In the genomic region with DNA sequence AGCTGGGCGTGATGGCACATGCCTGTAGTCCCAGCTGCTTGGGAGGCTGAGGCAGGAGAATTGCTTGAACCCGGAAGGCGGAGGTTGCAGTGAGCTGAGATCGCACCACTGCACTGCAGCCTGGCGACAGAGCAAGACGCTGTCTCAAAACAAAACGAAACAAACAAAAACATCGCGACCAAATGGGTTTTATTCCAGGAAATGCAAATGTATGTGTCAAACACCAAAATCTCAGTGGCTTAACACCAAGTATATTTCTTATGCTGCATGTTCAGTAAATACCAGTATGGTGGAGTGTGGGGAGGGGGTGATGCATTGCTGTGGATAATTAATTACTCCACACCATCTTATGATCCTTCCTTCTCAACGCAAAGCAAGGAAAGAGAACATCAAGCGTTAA, we compare ENCODE assay signal across 25 cellular contexts. TPM values are rescaled to one million over a fixed set of nuclear protein-coding genes. Genes with fewer than 3 reads are reported as not detected.
DNase-seq lines count a peak whose midpoint lies in the region; ATAC-seq, FAIRE-seq and TF ChIP-seq lines count a peak whose summit lies in the region.
"Had no signal": no experiment of that assay in that cellular context is flagged by ENCODE, and none has a peak within 500 bp of the region (broad histone marks: within the 10 kb centered on the region; RNA-seq: fewer than 3 reads in every experiment).

No MANE protein-coding gene starts in this region.

- H3K9me3 Mint-ChIP-seq in activated T-helper 17 cell treated with anti-CD3 and anti-CD28 coated beads, Interleukin-2, amount 50 U/mL, for 72 hours = no peaks in the 10 kb centered on the region
- no peaks in the 10 kb centered on the region for H3K9me3 Mint-ChIP-seq in natural killer cell treated with Interleukin-12 subunit alpha and Interleukin-12 subunit beta and Interleukin-15 and Interleukin-18, amount 100 ng/mL, for 72 hours
- H3K9me3 Mint-ChIP-seq: HFFc6 had no signal

- no peak for TF ChIP-seq CTCF in GM06990 (IDR thresholded peaks at IDR 0.05; ENCODE audit: insufficient read depth, low read length, poor library complexity, severe bottlenecking)
- no peak for TF ChIP-seq CTCF in BE2C (IDR thresholded peaks at IDR 0.05; ENCODE audit: low read depth, low read length)

- H3K4me3 Mint-ChIP-seq in activated T-helper 17 cell treated with anti-CD3 and anti-CD28 coated beads, Interleukin-2, amount 50 U/mL, for 72 hours = no peak overlapping the region
- peak overlapping the region; percentile 74 for H3K4me3 Mint-ChIP-seq in natural killer cell treated with Interleukin-12 subunit alpha and Interleukin-12 subunit beta and Interleukin-15 and Interleukin-18, amount 100 ng/mL, for 72 hours
- H3K4me3 Mint-ChIP-seq: H9, HFFc6 had no signal

- no peaks in the 10 kb centered on the region; the same call in 1 of the 2 replicates for H3K9me3 ChIP-seq in BE2C
- H3K9me3 ChIP-seq: MG63 had no signal

- ATAC-seq in activated T-helper 17 cell treated with anti-CD3 and anti-CD28 coated beads, Interleukin-2, amount 50 U/mL, for 72 hours (replicated peaks) = peak; percentile 19
- ATAC-seq in natural killer cell treated with Interleukin-12 subunit alpha and Interleukin-12 subunit beta and Interleukin-15 and Interleukin-18, amount 100 ng/mL, for 72 hours = peak; percentile 71 to 91
- ATAC-seq: K562 had no signal

- peaks cover 48% of the 10 kb centered on the region for H3K36me3 Mint-ChIP-seq in activated T-helper 17 cell treated with anti-CD3 and anti-CD28 coated beads, Interleukin-2, amount 50 U/mL, for 72 hours (ENCODE audit: low read depth)
- peaks cover 17% of the 10 kb centered on the region for H3K36me3 Mint-ChIP-seq in natural killer cell treated with Interleukin-12 subunit alpha and Interleukin-12 subunit beta and Interleukin-15 and Interleukin-18, amount 100 ng/mL, for 72 hours

- H3K4me1 ChIP-seq in BE2C = no peaks in the 10 kb centered on the region

- H3K4me1 Mint-ChIP-seq in activated T-helper 17 cell treated with anti-CD3 and anti-CD28 coated beads, Interleukin-2, amount 50 U/mL, for 72 hours = peaks cover 6% of the 10 kb centered on the region
- H3K4me1 Mint-ChIP-seq in natural killer cell treated with Interleukin-12 subunit alpha and Interleukin-12 subunit beta and Interleukin-15 and Interleukin-18, amount 100 ng/mL, for 72 hours (ENCODE audit: low read depth in 2 of 2) = peaks cover 16 to 23% of the 10 kb centered on the region in 2 donors

- no peak overlapping the region for H3K4me3 ChIP-seq in GM06990 (replicated peaks; ENCODE audit: low read depth, low read length)
- H3K4me3 ChIP-seq in BE2C (ENCODE audit: low read depth, low read length) = no peak overlapping the region
- H3K4me3 ChIP-seq: GM23248, K562, MG63, SK-N-MC had no signal

- no peak overlapping the region for H3K27ac Mint-ChIP-seq in activated T-helper 17 cell treated with anti-CD3 and anti-CD28 coated beads, Interleukin-2, amount 50 U/mL, for 72 hours
- peak overlapping the region; percentile 86 to 88 for H3K27ac Mint-ChIP-seq in natural killer cell treated with Interleukin-12 subunit alpha and Interleukin-12 subunit beta and Interleukin-15 and Interleukin-18, amount 100 ng/mL, for 72 hours
- H3K27ac Mint-ChIP-seq: HFFc6 had no signal

- H3K27me3 ChIP-seq in GM06990 (replicated peaks; ENCODE audit: control insufficient read depth, insufficient read depth, low read length) = no peaks in the 10 kb centered on the region
- H3K27me3 ChIP-seq in BE2C = no peaks in the 10 kb centered on the region
- H3K27me3 ChIP-seq: MG63 had no signal

- peak; percentile 21 for DNase-seq in GM06990 (ENCODE audit: extremely low read depth, insufficient read length)
- no peak for DNase-seq in HTR-8/SVneo (ENCODE audit: insufficient read length, low spot score)
- DNase-seq in natural killer cell treated with Interleukin-12 subunit alpha and Interleukin-12 subunit beta and Interleukin-15 and Interleukin-18, amount 100 ng/mL, for 72 hours (ENCODE audit: low spot score) = peak; percentile 66
- DNase-seq in BE2C = no peak
- no peak for DNase-seq in ecto neural progenitor cell (ENCODE audit: low spot score)
- DNase-seq in nucleus accumbens (lab: John Stamatoyannopoulos, UW) = no peak
- DNase-seq: C1 segment of cervical spinal cord; DMS53; GDM1; GM23248; H9; HFFc6; MG63; NCI-H1092 treated with DMSO at 0.1 percent for 48 hours; NCI-H1436 treated with DMSO at 0.1 percent for 48 hours; NCI-H2029; NCI-H2227 treated with DMSO at 0.1 percent for 48 hours; NCI-H524; NCI-H774; NK-92 treated with Interleukin-12 subunit alpha and Interleukin-12 subunit beta, amount 100 ng/mL, for 24 hours; SHP77 treated with DMSO at 0.1 percent for 48 hours had no signal

- FAIRE-seq in HTR-8/SVneo (lab: Jason Lieb, UNC) = peak; percentile 51
- FAIRE-seq: K562 had no signal

- no peaks in the 10 kb centered on the region for H3K27me3 Mint-ChIP-seq in activated T-helper 17 cell treated with anti-CD3 and anti-CD28 coated beads, Interleukin-2, amount 50 U/mL, for 72 hours
- H3K27me3 Mint-ChIP-seq in natural killer cell treated with Interleukin-12 subunit alpha and Interleukin-12 subunit beta and Interleukin-15 and Interleukin-18, amount 100 ng/mL, for 72 hours = no peaks in the 10 kb centered on the region

- H3K36me3 ChIP-seq in GM06990 (ENCODE audit: control insufficient read depth, insufficient read depth, low read length) (peaks cover 3% of the 10 kb centered on the region), BE2C (peaks cover 28% of the 10 kb centered on the region)

RNA-seq across cellular contexts. Expression of a gene that starts 28.1 kb away (rescaled TPM):
- 10 to 100 TPM in 1 of 2 donors, 1 to 10 TPM in 1; 9.9 to 10.4 TPM for total RNA-seq in activated T-helper 17 cell treated with anti-CD3 and anti-CD28 coated beads, Interleukin-2, amount 50 U/mL, for 72 hours
- 10 to 100 TPM in 1 of 2 donors, 1 to 10 TPM in 1; 9.6 to 13.8 TPM for total RNA-seq in natural killer cell treated with Interleukin-12 subunit alpha and Interleukin-12 subunit beta and Interleukin-15 and Interleukin-18, amount 100 ng/mL, for 72 hours
- 29.2 TPM for polyA plus RNA-seq in BE2C (2012; ENCODE audit: insufficient read depth, insufficient read length, low read depth)

RNA-seq across cellular contexts. Expression of a gene that starts 29.1 kb away (rescaled TPM):
- total RNA-seq in activated T-helper 17 cell treated with anti-CD3 and anti-CD28 coated beads, Interleukin-2, amount 50 U/mL, for 72 hours = 10 to 100 TPM; 77.2 to 79.5 TPM
- total RNA-seq in natural killer cell treated with Interleukin-12 subunit alpha and Interleukin-12 subunit beta and Interleukin-15 and Interleukin-18, amount 100 ng/mL, for 72 hours = 100 to 1,000 TPM in 1 of 2 donors, 10 to 100 TPM in 1; 74.6 to 119 TPM
- polyA plus RNA-seq in BE2C (2012; ENCODE audit: insufficient read depth, insufficient read length, low read depth) = 53.6 TPM
- total RNA-seq: GM23248, HFFc6, LHCN-M2 had no signal
- polyA plus RNA-seq: GM23248 had no signal

RNA-seq across cellular contexts. Expression of a gene that starts 52.1 kb away (rescaled TPM):
- total RNA-seq in activated T-helper 17 cell treated with anti-CD3 and anti-CD28 coated beads, Interleukin-2, amount 50 U/mL, for 72 hours = under 1 TPM in 1 of 2 donors, not detected in 1; 0.11 TPM
- total RNA-seq in natural killer cell treated with Interleukin-12 subunit alpha and Interleukin-12 subunit beta and Interleukin-15 and Interleukin-18, amount 100 ng/mL, for 72 hours = not detected
- polyA plus RNA-seq in BE2C (2012; ENCODE audit: insufficient read depth, insufficient read length, low read depth) = 85.5 TPM
- total RNA-seq: GM23248, HFFc6, K562, LHCN-M2 had no signal
- polyA plus RNA-seq: GM23248, K562 had no signal

Comparison
In these comparisons a context has a peak if more than half of its experiments do, and no peak if none do; other contexts are left out.
1. DNase-seq: peak in GM06990 (single experiment) and natural killer cell treated with Interleukin-12 subunit alpha and Interleukin-12 subunit beta and Interleukin-15 and Interleukin-18, amount 100 ng/mL, for 72 hours (single experiment); none in HTR-8/SVneo (single experiment), BE2C (single experiment), ecto neural progenitor cell (single experiment) and nucleus accumbens (0 of 56).